8 cellular contexts compared by ENCODE assay signal in the genomic region with DNA sequence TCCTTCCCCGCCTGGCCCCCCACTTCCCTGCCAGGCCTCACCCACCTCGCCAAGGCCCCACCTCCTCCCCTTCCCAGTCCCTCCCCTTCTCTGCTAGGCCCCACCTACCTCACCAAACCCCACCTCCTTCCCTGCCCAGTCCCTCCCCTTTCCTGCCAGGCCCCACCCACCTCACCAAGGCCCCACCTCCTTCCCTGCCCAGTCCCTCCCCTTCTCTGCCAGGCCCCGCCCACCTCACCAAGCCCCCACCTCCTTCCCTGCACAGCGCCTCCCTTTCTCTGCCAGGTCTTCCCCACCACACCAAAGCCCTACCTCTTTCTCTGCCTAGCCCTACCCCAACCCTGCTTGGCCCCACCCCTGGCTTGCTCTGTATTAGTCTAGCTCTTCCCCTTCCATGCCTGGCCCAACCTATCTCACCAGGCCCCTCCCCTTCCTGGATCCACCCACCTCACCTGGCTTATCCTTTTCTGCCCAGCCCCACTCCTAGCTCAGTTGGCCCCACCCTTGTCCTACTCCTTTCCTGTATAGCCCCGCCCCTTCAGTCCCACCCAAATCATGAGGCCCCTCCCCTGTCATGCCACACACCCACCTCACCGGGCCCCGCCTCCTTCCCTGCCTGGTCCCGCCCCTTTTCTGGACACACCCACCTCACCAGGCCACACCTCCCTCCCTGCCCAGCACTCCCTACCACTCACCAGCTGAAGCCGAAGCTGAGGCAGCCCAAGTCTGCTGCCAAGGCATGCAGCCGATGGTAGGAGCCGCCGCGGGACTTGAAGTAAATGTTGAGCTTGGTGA. TPM values are rescaled to one million over a fixed set of nuclear protein-coding genes. Genes with fewer than 3 reads are reported as not detected.
A peak's percentile ranks its signal among the peaks of the same experiment; 100 is the strongest.
DNase-seq lines count a peak whose midpoint lies in the region; ATAC-seq and TF ChIP-seq lines count a peak whose summit lies in the region.

No MANE protein-coding gene starts in this region.

- no peaks in the 10 kb centered on the region for H3K4me1 Mint-ChIP-seq in activated naive CD4-positive, alpha-beta T cell treated with anti-CD3 and anti-CD28 coated beads, Interleukin-2, amount 10 ng/mL, durations not matched to agents 7 days and 5 days
- no peaks in the 10 kb centered on the region for H3K4me1 Mint-ChIP-seq in neural progenitor cell

- H3K4me1 ChIP-seq in neural progenitor cell = no peaks in the 10 kb centered on the region

- H3K79me2 ChIP-seq in neural progenitor cell (ENCODE audit: low read depth) = no peaks in the 10 kb centered on the region

- no peak overlapping the region for H3K4me3 ChIP-seq in MG63
- H3K4me3 ChIP-seq in neural progenitor cell = no peak overlapping the region

- peaks cover 57% of the 10 kb centered on the region for H3K36me3 ChIP-seq in MG63
- no peaks in the 10 kb centered on the region for H3K36me3 ChIP-seq in neural progenitor cell

- no peaks in the 10 kb centered on the region for H3F3A ChIP-seq in neural progenitor cell (ENCODE audit: low read depth)

- CTCF ChIA-PET in activated naive CD4-positive, alpha-beta T cell treated with anti-CD3 and anti-CD28 coated beads, Interleukin-2, amount 10 ng/mL, durations not matched to agents 7 days and 5 days (lab: Charles Lee) = interaction anchor here (0.8 to 1.0 kb wide), 2 partner anchors 15 to 36 kb away, joined by 3 read pairs; no protein-coding TSS in a partner anchor

- peaks cover 4% of the 10 kb centered on the region for H4K20me1 ChIP-seq in neural progenitor cell (ENCODE audit: low read depth)

- H3K36me3 Mint-ChIP-seq in activated naive CD4-positive, alpha-beta T cell treated with anti-CD3 and anti-CD28 coated beads, Interleukin-2, amount 10 ng/mL, durations not matched to agents 7 days and 5 days = no peaks in the 10 kb centered on the region
- H3K36me3 Mint-ChIP-seq in neural progenitor cell = peaks cover 32% of the 10 kb centered on the region

- intact Hi-C loops in head of caudate nucleus (cut with DNase I) = no loop called here

- no peak overlapping the region for H2AFZ ChIP-seq in neural progenitor cell (replicated peaks)

- no peak for ATAC-seq in GM21786 (IDR thresholded peaks at IDR 0.05; ENCODE audit: unreplicated experiment)
- ATAC-seq in GM18868 (IDR thresholded peaks at IDR 0.05; ENCODE audit: unreplicated experiment) = no peak

- peak; percentile 82 for DNase-seq in NCI-H82 (lab: John Stamatoyannopoulos, UW)
- no peak for DNase-seq in NCI-H82 treated with DMSO at 0.1 percent for 48 hours (lab: John Stamatoyannopoulos, UW; ENCODE audit: unreplicated experiment)
- peak; percentile 52 for DNase-seq in MG63
- peak; percentile 49 for DNase-seq in activated naive CD4-positive, alpha-beta T cell treated with anti-CD3 and anti-CD28 coated beads, Interleukin-2, amount 10 ng/mL, durations not matched to agents 7 days and 5 days
- peak; percentile 36 for DNase-seq in neural progenitor cell (ENCODE audit: low spot score)
- no peak for DNase-seq in head of caudate nucleus

- H3K9me3 ChIP-seq in MG63 (peaks cover 7% of the 10 kb centered on the region), neural progenitor cell (ENCODE audit: low read depth) (no peaks in the 10 kb centered on the region)

- peaks cover 9% of the 10 kb centered on the region for H3K27me3 Mint-ChIP-seq in activated naive CD4-positive, alpha-beta T cell treated with anti-CD3 and anti-CD28 coated beads, Interleukin-2, amount 10 ng/mL, durations not matched to agents 7 days and 5 days
- H3K27me3 Mint-ChIP-seq in neural progenitor cell (ENCODE audit: insufficient read depth, low read depth) = no peaks in the 10 kb centered on the region

- no peak overlapping the region for H3K9ac ChIP-seq in neural progenitor cell

- no peak overlapping the region for H3K4me3 Mint-ChIP-seq in activated naive CD4-positive, alpha-beta T cell treated with anti-CD3 and anti-CD28 coated beads, Interleukin-2, amount 10 ng/mL, durations not matched to agents 7 days and 5 days
- H3K4me3 Mint-ChIP-seq in neural progenitor cell = no peak overlapping the region

- no peak for TF ChIP-seq CTCF in neural progenitor cell (IDR thresholded peaks at IDR 0.05)

- H3K27me3 ChIP-seq in MG63 (no peaks in the 10 kb centered on the region), neural progenitor cell (no peaks in the 10 kb centered on the region)

- H3K4me2 ChIP-seq in neural progenitor cell = no peak overlapping the region

- no peak overlapping the region for H3K27ac ChIP-seq in neural progenitor cell

- no peaks in the 10 kb centered on the region for H3K9me3 Mint-ChIP-seq in activated naive CD4-positive, alpha-beta T cell treated with anti-CD3 and anti-CD28 coated beads, Interleukin-2, amount 10 ng/mL, durations not matched to agents 7 days and 5 days
- peaks cover 6% of the 10 kb centered on the region for H3K9me3 Mint-ChIP-seq in neural progenitor cell

- no peak overlapping the region for H3K27ac Mint-ChIP-seq in activated naive CD4-positive, alpha-beta T cell treated with anti-CD3 and anti-CD28 coated beads, Interleukin-2, amount 10 ng/mL, durations not matched to agents 7 days and 5 days
- H3K27ac Mint-ChIP-seq in neural progenitor cell = no peak overlapping the region

RNA-seq across cellular contexts. Expression of gene CERS1, which starts 16.2 kb away (rescaled TPM):
- 8.4 and 9.9 TPM in 2 replicates for total RNA-seq in MG63 (2014; rRNA removed; shearing (Covaris generic); ENCODE audit: low replicate concordance)
- 1.9 and 7.6 TPM in 2 replicates for total RNA-seq in neural progenitor cell (ENCODE audit: low replicate concordance)

RNA-seq across cellular contexts. Expression of gene COPE, which starts 39.4 kb away (rescaled TPM):
- total RNA-seq in MG63 (2014; rRNA removed; shearing (Covaris generic); ENCODE audit: low replicate concordance) = 528 and 780 TPM in 2 replicates
- 95.2 and 225 TPM in 2 replicates for total RNA-seq in neural progenitor cell (ENCODE audit: low replicate concordance)

RNA-seq across cellular contexts. Expression of gene DDX49, which starts 39.7 kb away (rescaled TPM):
- total RNA-seq in MG63 (2014; rRNA removed; shearing (Covaris generic); ENCODE audit: low replicate concordance) = 142 and 214 TPM in 2 replicates
- total RNA-seq in neural progenitor cell (ENCODE audit: low replicate concordance) = 19.9 and 23.4 TPM in 2 replicates

RNA-seq across cellular contexts. Expression of gene UPF1, which starts 48.0 kb away (rescaled TPM):
- 66.0 and 80.2 TPM in 2 replicates for total RNA-seq in MG63 (2014; rRNA removed; shearing (Covaris generic); ENCODE audit: low replicate concordance)
- 65.2 and 69.8 TPM in 2 replicates for total RNA-seq in neural progenitor cell (ENCODE audit: low replicate concordance)

Comparison
In these comparisons a context has a peak if more than half of its experiments do, and no peak if none do; other contexts are left out.
1. DNase-seq: peak in NCI-H82 (single experiment), MG63 (single experiment), activated naive CD4-positive, alpha-beta T cell treated with anti-CD3 and anti-CD28 coated beads, Interleukin-2, amount 10 ng/mL, durations not matched to agents 7 days and 5 days (single experiment) and neural progenitor cell (single experiment); none in NCI-H82 treated with DMSO at 0.1 percent for 48 hours (single experiment) and head of caudate nucleus (0 of 42).